ENCODE assay signal across 21 cellular contexts in genomic region chr20:57829336-57829735, GRCh38.
DNase-seq lines count a peak whose midpoint lies in the region; TF ChIP-seq lines count a peak whose summit lies in the region.
"Had no signal": no experiment of that assay in that cellular context is flagged by ENCODE, and none has a peak within 500 bp of the region (broad histone marks: within the 10 kb centered on the region; RNA-seq: fewer than 3 reads in every experiment).

No MANE protein-coding gene starts in this region.

- DNase-seq in D341Med (ENCODE audit: low spot score) (peak; percentile 18), posterior vena cava (ENCODE audit: low spot score) (peak; percentile 62), germinal center (ENCODE audit: low spot score) (no peak), amniotic stem cell (lab: John Stamatoyannopoulos, UW) (no peak), tibial artery (no peak)
- DNase-seq: AML-193; Caco-2; Calu3; CD4-positive, alpha-beta T cell; CD8-positive, alpha-beta T cell; DMS 273 treated with DMSO at 0.1 percent for 48 hours; DMS53; DMS79; EL; GDM1 had no signal

- no peaks in the 10 kb centered on the region for H3K27me3 ChIP-seq in tibial artery
- H3K27me3 ChIP-seq: BLaER1 treated with 17β-estradiol and CSF1 and Interleukin-3, amounts not matched to agents 10 nM and 100 nM had no signal

- H3K9me3 ChIP-seq in KOPT-K1 (ENCODE audit: insufficient read depth, low read length, poor library complexity, severe bottlenecking) (no peaks in the 10 kb centered on the region), tibial artery (no peaks in the 10 kb centered on the region)
- H3K9me3 ChIP-seq: A549; BLaER1 treated with 17β-estradiol and CSF1 and Interleukin-3, amounts not matched to agents 10 nM and 100 nM; Caco-2 had no signal

- TF ChIP-seq CTCF in tibial artery (IDR thresholded peaks at IDR 0.05) = no peak

- peak overlapping the region; percentile 75 for H3K27ac ChIP-seq in KOPT-K1 (ENCODE audit: low read depth, low read length, poor library complexity, severe bottlenecking)
- H3K27ac ChIP-seq in tibial artery = no peak overlapping the region
- H3K27ac ChIP-seq: 22Rv1; BLaER1 treated with 17β-estradiol and CSF1 and Interleukin-3, amounts not matched to agents 10 nM and 100 nM; C4-2B had no signal

- peaks cover 0 to 11% (median 4%) of the 10 kb centered on the region in 4 donors for H3K4me1 ChIP-seq in tibial artery
- H3K4me1 ChIP-seq: A549, Caco-2 had no signal

- intact Hi-C loops in posterior vena cava (cut with DNase I) = no loop called here
- intact Hi-C loops in tibial artery (cut with DNase I; ENCODE audit: low total_unique reads) = no loop called here

- H3K36me3 ChIP-seq in KOPT-K1 (ENCODE audit: insufficient read depth, low read length) = no peaks in the 10 kb centered on the region
- no peaks in the 10 kb centered on the region for H3K36me3 ChIP-seq in tibial artery
- H3K36me3 ChIP-seq: BLaER1 treated with 17β-estradiol and CSF1 and Interleukin-3, amounts not matched to agents 10 nM and 100 nM had no signal

- no peak overlapping the region for H3K4me3 ChIP-seq in tibial artery
- H3K4me3 ChIP-seq: A549; BLaER1 treated with 17β-estradiol and CSF1 and Interleukin-3, amounts not matched to agents 10 nM and 100 nM; GM12878 had no signal

Comparison
In these comparisons a context has a peak if more than half of its experiments do, and no peak if none do; other contexts are left out.
1. DNase-seq: peak in D341Med (single experiment) and posterior vena cava (single experiment); none in germinal center (single experiment), amniotic stem cell (single experiment) and tibial artery (0 of 2).